In the genomic region with DNA sequence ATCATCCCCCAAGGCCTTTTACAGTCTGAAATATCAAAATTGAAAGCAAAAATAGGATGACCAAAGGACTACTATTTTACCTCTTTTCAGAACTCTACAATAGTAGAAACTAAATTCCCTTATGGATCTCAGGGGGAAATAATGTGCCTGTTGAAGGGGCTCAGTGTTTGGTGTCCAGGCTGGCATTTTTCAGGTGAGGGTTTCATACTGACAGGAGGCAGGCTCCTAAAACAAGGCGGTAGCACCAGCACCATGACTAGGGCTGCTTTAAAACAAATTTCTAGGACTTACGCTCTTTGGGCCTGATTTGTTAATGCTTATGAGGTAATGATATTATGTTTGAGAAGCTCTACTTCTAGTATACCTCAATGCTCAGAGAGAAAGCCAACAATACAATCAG, we compare ENCODE assay signal across 11 cellular contexts.
"Had no signal": no experiment of that assay in that cellular context is flagged by ENCODE, and none has a peak within 500 bp of the region (broad histone marks: within the 10 kb centered on the region; RNA-seq: fewer than 3 reads in every experiment).

No MANE protein-coding gene starts in this region.

- ATAC-seq: activated CD4-positive, CD25-positive, alpha-beta regulatory T cell treated with anti-CD3 and anti-CD28 coated beads, Interleukin-2, amount 50 U/mL, for 24 hours; foreskin keratinocyte had no signal

- H3K4me1 Mint-ChIP-seq: nephron had no signal

- H3K4me3 Mint-ChIP-seq: activated CD4-positive, alpha-beta memory T cell treated with anti-CD3 and anti-CD28 coated beads, Interleukin-2, amount 10 ng/mL, durations not matched to agents 7 days and 5 days; nephron; T-helper 2 cell treated with Interferon-gamma antibody and Interleukin-4, amounts not matched to agents 5 μg/mL and 100 μg/mL, for 36 hours had no signal

- H3K27me3 Mint-ChIP-seq: activated CD4-positive, alpha-beta memory T cell treated with anti-CD3 and anti-CD28 coated beads, Interleukin-2, amount 10 ng/mL, durations not matched to agents 7 days and 5 days had no signal

- DNase-seq: activated CD4-positive, alpha-beta memory T cell treated with anti-CD3 and anti-CD28 coated beads, Interleukin-2, amount 10 ng/mL, durations not matched to agents 7 days and 5 days; activated gamma-delta T cell treated with Interleukin-2 at 50 U/mL for 16 hours; adrenal gland; colonic mucosa; foreskin keratinocyte; stimulated activated CD4-positive, alpha-beta T cell treated with anti-CD3 and anti-CD28 coated beads, Interleukin-12 subunit alpha, Interleukin-12 subunit beta, amount 100 ng/mL, for 4 hours; stomach had no signal

- H3K9me3 ChIP-seq: adrenal gland, colonic mucosa, stomach, thoracic aorta had no signal

- H3K27ac Mint-ChIP-seq: nephron; T-helper 2 cell treated with Interferon-gamma antibody and Interleukin-4, amounts not matched to agents 5 μg/mL and 100 μg/mL, for 36 hours had no signal

- H3K9me3 Mint-ChIP-seq: activated CD4-positive, alpha-beta memory T cell treated with anti-CD3 and anti-CD28 coated beads, Interleukin-2, amount 10 ng/mL, durations not matched to agents 7 days and 5 days; nephron; T-helper 2 cell treated with Interferon-gamma antibody and Interleukin-4, amounts not matched to agents 5 μg/mL and 100 μg/mL, for 36 hours had no signal
